In the genomic region with DNA sequence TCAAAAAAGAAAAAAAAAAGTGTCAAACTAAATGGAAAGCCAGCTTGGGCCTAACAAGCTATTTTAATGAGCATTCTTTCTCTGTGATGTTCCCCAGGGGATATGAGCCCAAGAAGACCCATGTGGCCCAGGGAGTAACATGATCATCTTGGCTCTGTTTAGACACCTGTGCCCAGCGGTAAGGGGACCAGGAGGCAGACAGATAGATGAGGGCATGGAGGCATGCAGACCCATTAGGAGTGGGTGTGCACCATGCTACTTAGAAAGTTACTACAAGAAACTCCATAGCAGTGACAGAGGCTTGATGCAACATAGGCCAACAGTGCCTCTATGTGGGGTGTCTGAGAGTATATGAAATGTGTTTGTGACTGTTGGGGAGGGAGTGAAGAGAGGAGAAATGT, we compare ENCODE assay signal across 10 cellular contexts. TPM values are rescaled to one million over a fixed set of nuclear protein-coding genes. Genes with fewer than 3 reads are reported as not detected.
DNase-seq lines count a peak whose midpoint lies in the region; TF ChIP-seq lines count a peak whose summit lies in the region.
"Had no signal": no experiment of that assay in that cellular context is flagged by ENCODE, and none has a peak within 500 bp of the region (broad histone marks: within the 10 kb centered on the region; RNA-seq: fewer than 3 reads in every experiment).

No MANE protein-coding gene starts in this region.

- TF ChIP-seq POLR2A in NB4 (IDR thresholded peaks at IDR 0.05; ENCODE audit: extremely low read depth, insufficient read length), result no peak
- no peak for TF ChIP-seq POLR2A in spleen (IDR thresholded peaks at IDR 0.05)

- no peak overlapping the region for H3K4me3 ChIP-seq in NB4 (ENCODE audit: low read depth, low read length)
- no peak overlapping the region for H3K4me3 ChIP-seq in spleen

- peak; percentile 27 for DNase-seq in ELR (ENCODE audit: low read depth)
- DNase-seq in NB4 (ENCODE audit: low read depth), result peak; percentile 29
- DNase-seq in cerebellar cortex (ENCODE audit: low spot score), result peak; percentile 41
- no peak for DNase-seq in cortex of kidney (lab: John Stamatoyannopoulos, UW)
- no peak for DNase-seq in spleen
- no peak for DNase-seq in middle frontal gyrus (ENCODE audit: extremely low spot score, low spot score)
- no peak for DNase-seq in NCI-H2081 (lab: John Stamatoyannopoulos, UW)
- DNase-seq: activated naive CD8-positive, alpha-beta T cell treated with anti-CD3 and anti-CD28 coated beads, Interleukin-2, amount 50 U/mL, for 24 hours had no signal

- H3K36me3 ChIP-seq in spleen, result no peaks in the 10 kb centered on the region

- H3K9me3 ChIP-seq in spleen, result no peaks in the 10 kb centered on the region

- H3K27me3 ChIP-seq in spleen (replicated peaks in 1 of 7), result no peaks in the 10 kb centered on the region

- H3K4me1 ChIP-seq in spleen, result peaks cover 12 to 27% (median 20%) of the 10 kb centered on the region in 6 donors

- no peak overlapping the region for H3K27ac ChIP-seq in 22Rv1
- peak overlapping the region in 2 of 8 donors; percentile 10 to 45 for H3K27ac ChIP-seq in spleen
- H3K27ac ChIP-seq: KMS-11 had no signal

- intact Hi-C loops in spleen (cut with DNase I; ENCODE audit: low total_unique reads), result no loop called here

- 93 to 100% (median 97%) methylated on average over 1 of the region's 1 CpG for whole genome bisulfite sequencing in spleen, 5 donors

- peak; percentile 24 for TF ChIP-seq CTCF in 22Rv1 (IDR thresholded peaks at IDR 0.05)
- no peak for TF ChIP-seq CTCF in NB4 (IDR thresholded peaks at IDR 0.05; ENCODE audit: low read depth, low read length)
- TF ChIP-seq CTCF in spleen (IDR thresholded peaks at IDR 0.05 in 8 of 11, conservative IDR thresholded peaks at IDR 0.05 in 3 of 11), result no peak

RNA-seq across cellular contexts. Expression of gene CREBL2, which starts 3.1 kb away (rescaled TPM):
- 10 to 100 TPM; 28.6 to 76.0 (median 60.7) TPM for total RNA-seq in spleen
- 10 to 100 TPM; 14.3 to 28.3 (median 21.6) TPM for polyA plus RNA-seq in spleen

RNA-seq across cellular contexts. Expression of gene DUSP16, which starts 45.9 kb away (rescaled TPM):
- total RNA-seq in spleen, result 10 to 100 TPM; 19.2 to 43.7 (median 22.1) TPM
- 1 to 10 TPM; 2.2 to 4.7 (median 2.3) TPM for polyA plus RNA-seq in spleen

Comparison
In these comparisons a context has a peak if more than half of its experiments do, and no peak if none do; other contexts are left out.
1. DNase-seq: peak in ELR (single experiment), NB4 (single experiment) and cerebellar cortex (single experiment); none in cortex of kidney (single experiment), spleen (single experiment), middle frontal gyrus (single experiment) and NCI-H2081 (0 of 2).